Comparison of ENCODE assay signal across 8 cellular contexts in the genomic region with DNA sequence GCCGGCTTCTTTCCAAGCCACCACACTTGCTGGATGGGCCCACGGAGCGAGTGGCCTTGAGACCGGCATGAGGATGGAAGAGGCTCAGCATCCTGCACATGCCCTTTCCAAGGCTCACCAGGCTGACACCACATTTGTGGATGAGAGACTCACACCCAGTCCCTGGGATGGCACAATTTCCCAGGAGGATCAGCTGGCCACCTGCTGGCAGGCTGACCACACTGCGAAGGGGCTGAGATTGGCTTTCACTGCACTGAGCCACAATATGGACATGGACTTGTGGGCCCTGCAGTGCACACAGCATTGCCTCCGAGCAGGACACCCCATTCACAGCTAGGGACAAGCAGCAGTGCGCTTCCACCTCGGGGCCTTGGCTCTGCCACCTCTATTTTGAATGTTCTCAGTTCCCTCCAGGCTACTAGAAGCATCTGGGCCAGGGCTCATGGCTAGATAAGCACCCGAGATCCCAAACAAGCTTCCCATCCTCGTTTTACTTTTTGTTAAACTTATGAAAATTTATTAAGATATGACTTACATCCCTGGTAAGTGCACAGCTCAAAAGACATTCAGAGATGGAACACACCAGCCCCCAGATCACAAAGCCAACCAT. TPM values are rescaled to one million over a fixed set of nuclear protein-coding genes. Genes with fewer than 3 reads are reported as not detected.
A peak's percentile ranks its signal among the peaks of the same experiment; 100 is the strongest.
DNase-seq lines count a peak whose midpoint lies in the region; ATAC-seq and TF ChIP-seq lines count a peak whose summit lies in the region.

No MANE protein-coding gene starts in this region.

- peak; percentile 64 for TF ChIP-seq CTCF in Loucy (conservative IDR thresholded peaks at IDR 0.05; ENCODE audit: low read length)
- TF ChIP-seq CTCF in choroid plexus epithelial cell (conservative IDR thresholded peaks at IDR 0.05; ENCODE audit: low read depth, low read length) = peak; percentile 75
- TF ChIP-seq CTCF in lung (IDR thresholded peaks at IDR 0.05; ENCODE audit: control extremely low read depth, extremely low read depth) = peak; percentile 14

- no peak overlapping the region for H3K4me2 ChIP-seq in Loucy (ENCODE audit: low read depth, low read length, poor library complexity, severe bottlenecking)

- H3K4me3 ChIP-seq in Loucy (ENCODE audit: low read length, poor library complexity, severe bottlenecking) = no peak overlapping the region
- no peak overlapping the region for H3K4me3 ChIP-seq in choroid plexus epithelial cell (ENCODE audit: low read depth, low read length)
- no peak overlapping the region for H3K4me3 ChIP-seq in lung

- 84 to 87% methylated on average over 10 of the region's 10 CpGs for WGBS in lung, 2 donors

- H3K4me1 ChIP-seq in Loucy (ENCODE audit: insufficient read depth, low read length, poor library complexity, severe bottlenecking) (no peaks in the 10 kb centered on the region), lung (ENCODE audit: control insufficient read depth in 2 of 2, insufficient read depth in 2 of 2, low read length in 2 of 2) (no peaks in the 10 kb centered on the region)

- no peak overlapping the region for H2AFZ ChIP-seq in Loucy (ENCODE audit: low read length)

- H3K27me3 ChIP-seq in Loucy (ENCODE audit: insufficient read depth, low read length, poor library complexity, severe bottlenecking) (no peaks in the 10 kb centered on the region), lung (ENCODE audit: control insufficient read depth, insufficient read depth) (no peaks in the 10 kb centered on the region)

- no peaks in the 10 kb centered on the region for H3K9me2 ChIP-seq in Loucy (replicated peaks; ENCODE audit: low read depth, low read length)

- DNase-seq in Daoy (ENCODE audit: low read depth) (peak; percentile 64), choroid plexus epithelial cell (ENCODE audit: low read depth) (peak; percentile 53), lung (ENCODE audit: low spot score) (no peak), NCI-H2081 (lab: John Stamatoyannopoulos, UW) (no peak)
- DNase-seq in activated CD8-positive, alpha-beta memory T cell treated with anti-CD3 and anti-CD28 coated beads, Interleukin-2, amount 50 U/mL, for 4 hours = no peak

- ATAC-seq in lung (ENCODE audit: insufficient read depth, low FRiP score) (no peak), GM18517 (IDR thresholded peaks at IDR 0.05; ENCODE audit: unreplicated experiment) (no peak), HG03196 (IDR thresholded peaks at IDR 0.05; ENCODE audit: unreplicated experiment) (no peak)

- H3K36me3 ChIP-seq in Loucy (ENCODE audit: insufficient read depth, low read length) (no peaks in the 10 kb centered on the region), lung (ENCODE audit: control insufficient read depth in 2 of 2, insufficient read depth in 2 of 2, low read length in 2 of 2) (no peaks in the 10 kb centered on the region)

- no peak overlapping the region for H3K9ac ChIP-seq in Loucy (ENCODE audit: low read depth, low read length, poor library complexity, severe bottlenecking)

- no peaks in the 10 kb centered on the region for H3K79me2 ChIP-seq in Loucy (ENCODE audit: insufficient read depth, low read length)

- no peaks in the 10 kb centered on the region for H3F3A ChIP-seq in Loucy (ENCODE audit: low read depth)

- H3K9me3 ChIP-seq in Loucy (ENCODE audit: insufficient read depth, low read depth, low read length) = no peaks in the 10 kb centered on the region
- H3K9me3 ChIP-seq in lung (ENCODE audit: control insufficient read depth in 2 of 2, insufficient read depth in 1 of 2, low read length in 1 of 2) = no peaks in the 10 kb centered on the region

- no peaks in the 10 kb centered on the region for H4K20me1 ChIP-seq in Loucy (ENCODE audit: insufficient read depth, low read length, poor library complexity, severe bottlenecking)

- H3K27ac ChIP-seq in lung (ENCODE audit: low read depth in 1 of 2, low read length in 1 of 2) = no peak overlapping the region

RNA-seq across cellular contexts. Expression of a gene that starts 25.3 kb away (rescaled TPM):
- 55.3 and 59.5 TPM in 2 replicates for total RNA-seq in Daoy (2014; rRNA removed; shearing (Covaris generic))
- total RNA-seq in lung = 10 to 100 TPM; 46.0 to 70.0 TPM
- polyA plus RNA-seq in lung = 10 to 100 TPM; 26.8 to 38.7 TPM

Comparison
In these comparisons a context has a peak if more than half of its experiments do, and no peak if none do; other contexts are left out.
1. DNase-seq: peak in Daoy (single experiment) and choroid plexus epithelial cell (single experiment); none in lung (single experiment), activated CD8-positive, alpha-beta memory T cell treated with anti-CD3 and anti-CD28 coated beads, Interleukin-2, amount 50 U/mL, for 4 hours (single experiment) and NCI-H2081 (0 of 2).
2. CTCF ChIP-seq: peak in every context shown above with its lines; median percentile 75 in choroid plexus epithelial cell; 64 in Loucy; 14 in lung.